ENCODE assay signal across 15 cellular contexts in genomic region chr14:100398044-100398443, GRCh38. TPM values are rescaled to one million over a fixed set of nuclear protein-coding genes. Genes with fewer than 3 reads are reported as not detected.
DNase-seq lines count a peak whose midpoint lies in the region; ATAC-seq and TF ChIP-seq lines count a peak whose summit lies in the region.
"Had no signal": no experiment of that assay in that cellular context is flagged by ENCODE, and none has a peak within 500 bp of the region (broad histone marks: within the 10 kb centered on the region; RNA-seq: fewer than 3 reads in every experiment).

No MANE protein-coding gene starts in this region.

- no peaks in the 10 kb centered on the region for H3K9me3 Mint-ChIP-seq in MCF 10A (ENCODE audit: unreplicated experiment)
- H3K9me3 Mint-ChIP-seq: CD4-positive, alpha-beta T cell; IgD-negative memory B cell; stimulated activated naive B cell treated with anti-CD40 and anti-IgM and Interleukin-4, amounts not matched to agents 10 μg/mL and 1 μg/mL and 100 μg/mL, for 72 hours had no signal

- H3K27me3 ChIP-seq in breast epithelium = no peaks in the 10 kb centered on the region
- H3K27me3 ChIP-seq: tibial nerve had no signal

- no peaks in the 10 kb centered on the region for H3K9me3 ChIP-seq in breast epithelium
- H3K9me3 ChIP-seq: psoas muscle, tibial nerve had no signal

- TF ChIP-seq POLR2A in breast epithelium (IDR thresholded peaks at IDR 0.05) = no peak

- H3K36me3 Mint-ChIP-seq in MCF 10A (ENCODE audit: insufficient read depth, unreplicated experiment) = peaks cover 22% of the 10 kb centered on the region

- no TSS peak for BruUV-seq in MCF 10A (replicated peaks; lab: Mats Ljungman, UMichigan)

- intact Hi-C loops in MCF 10A (cut with micrococcal nuclease) (no loop called here), breast epithelium (cut with DNase I; ENCODE audit: low total_unique reads) (no loop called here)

- TF ChIP-seq CTCF in MCF 10A (IDR thresholded peaks at IDR 0.05; ENCODE audit: unreplicated experiment) = no peak
- TF ChIP-seq CTCF in breast epithelium (IDR thresholded peaks at IDR 0.05) = no peak

- H3K4me3 Mint-ChIP-seq in MCF 10A (ENCODE audit: unreplicated experiment) = no peak overlapping the region
- H3K4me3 Mint-ChIP-seq: CD4-positive, alpha-beta T cell; IgD-negative memory B cell; stimulated activated naive B cell treated with anti-CD40 and anti-IgM and Interleukin-4, amounts not matched to agents 10 μg/mL and 1 μg/mL and 100 μg/mL, for 72 hours had no signal

- H3K27ac Mint-ChIP-seq in MCF 10A (ENCODE audit: low read depth, unreplicated experiment) = peak overlapping the region; percentile 71
- H3K27ac Mint-ChIP-seq: CD4-positive, alpha-beta T cell; IgD-negative memory B cell; stimulated activated naive B cell treated with anti-CD40 and anti-IgM and Interleukin-4, amounts not matched to agents 10 μg/mL and 1 μg/mL and 100 μg/mL, for 72 hours had no signal

- no peaks in the 10 kb centered on the region for H3K27me3 Mint-ChIP-seq in MCF 10A (ENCODE audit: insufficient read depth, unreplicated experiment)
- H3K27me3 Mint-ChIP-seq: CD4-positive, alpha-beta T cell; IgD-negative memory B cell; stimulated activated naive B cell treated with anti-CD40 and anti-IgM and Interleukin-4, amounts not matched to agents 10 μg/mL and 1 μg/mL and 100 μg/mL, for 72 hours had no signal

- no peaks in the 10 kb centered on the region for H3K4me1 ChIP-seq in breast epithelium

- H3K4me3 ChIP-seq in breast epithelium = no peak overlapping the region
- H3K4me3 ChIP-seq: psoas muscle, tibial nerve had no signal

- DNase-seq in MCF 10A (ENCODE audit: unreplicated experiment) (peak; percentile 39), breast epithelium (ENCODE audit: low spot score in 2 of 2) (no peak), mucosa of gallbladder (ENCODE audit: low spot score) (peak; percentile 42), NCI-H146 treated with DMSO at 0.1 percent for 48 hours (lab: John Stamatoyannopoulos, UW; ENCODE audit: unreplicated experiment) (no peak), Kasumi-1 (lab: John Stamatoyannopoulos, UW) (no peak), epidermal melanocyte (ENCODE audit: insufficient read length, low spot score) (no peak)
- DNase-seq: activated CD4-positive, CD25-positive, alpha-beta regulatory T cell; amygdala; CD4-positive, alpha-beta T cell; psoas muscle; stimulated activated naive B cell treated with anti-CD40 and anti-IgM and Interleukin-4, amounts not matched to agents 10 μg/mL and 1 μg/mL and 100 μg/mL, for 72 hours had no signal

- H3K4me1 Mint-ChIP-seq in MCF 10A (ENCODE audit: insufficient read depth, unreplicated experiment) = peaks cover 9% of the 10 kb centered on the region

- no peaks in the 10 kb centered on the region for H3K36me3 ChIP-seq in breast epithelium

- CTCF ChIA-PET in MCF 10A (lab: Yijun Ruan, JAX) = interaction anchor here (1.6 to 3.0 kb wide), 2 partner anchors 14 to 20 kb away, joined by 6 to 24 read pairs; no protein-coding TSS in a partner anchor

- POLR2A ChIA-PET in MCF 10A (lab: Yijun Ruan, JAX) = interaction anchor here (0.6 to 2.7 kb wide), 5 partner anchors 8 to 498 kb away, joined by 3 to 14 read pairs (median 7); no protein-coding TSS in a partner anchor

- peak overlapping the region in 1 of 2 donors; percentile 82 for H3K27ac ChIP-seq in breast epithelium
- H3K27ac ChIP-seq: psoas muscle, tibial nerve had no signal

- ATAC-seq in esophagus mucosa (peak; percentile 78), HG03045 (IDR thresholded peaks at IDR 0.05; ENCODE audit: unreplicated experiment) (no peak)
- ATAC-seq: psoas muscle; stimulated activated naive B cell treated with anti-CD40 and anti-IgM and Interleukin-4, amounts not matched to agents 10 μg/mL and 1 μg/mL and 100 μg/mL, for 72 hours had no signal

RNA-seq across cellular contexts. Expression of gene WDR25, which starts 21.8 kb away (rescaled TPM):
- total RNA-seq in MCF 10A (2022) (14.3 and 18.2 TPM in 2 replicates), breast epithelium (10 to 100 TPM in 2 of 3 donors, 1 to 10 TPM in 1; 8.0 to 14.2 (median 12.5) TPM), esophagus mucosa (5.3 TPM), mucosa of gallbladder (10.4 TPM)

Comparison
In these comparisons a context has a peak if more than half of its experiments do, and no peak if none do; other contexts are left out.
1. DNase-seq: peak in MCF 10A (single experiment) and mucosa of gallbladder (single experiment); none in breast epithelium (0 of 2), NCI-H146 treated with DMSO at 0.1 percent for 48 hours (single experiment), Kasumi-1 (0 of 2) and epidermal melanocyte (single experiment).